1 cellular context compared by ENCODE assay signal in genomic region chr22:33920927-33921575, GRCh38.
A peak's percentile ranks its signal among the peaks of the same experiment; 100 is the strongest.
TF ChIP-seq lines count a peak whose summit lies in the region.

No MANE protein-coding gene starts in this region.

TF ChIP-seq in K562, 482 proteins besides CTCF, POLR2A, EP300 and RAD21 (continued from another document and continues in another):
- TF ChIP-seq, protein P1, sequence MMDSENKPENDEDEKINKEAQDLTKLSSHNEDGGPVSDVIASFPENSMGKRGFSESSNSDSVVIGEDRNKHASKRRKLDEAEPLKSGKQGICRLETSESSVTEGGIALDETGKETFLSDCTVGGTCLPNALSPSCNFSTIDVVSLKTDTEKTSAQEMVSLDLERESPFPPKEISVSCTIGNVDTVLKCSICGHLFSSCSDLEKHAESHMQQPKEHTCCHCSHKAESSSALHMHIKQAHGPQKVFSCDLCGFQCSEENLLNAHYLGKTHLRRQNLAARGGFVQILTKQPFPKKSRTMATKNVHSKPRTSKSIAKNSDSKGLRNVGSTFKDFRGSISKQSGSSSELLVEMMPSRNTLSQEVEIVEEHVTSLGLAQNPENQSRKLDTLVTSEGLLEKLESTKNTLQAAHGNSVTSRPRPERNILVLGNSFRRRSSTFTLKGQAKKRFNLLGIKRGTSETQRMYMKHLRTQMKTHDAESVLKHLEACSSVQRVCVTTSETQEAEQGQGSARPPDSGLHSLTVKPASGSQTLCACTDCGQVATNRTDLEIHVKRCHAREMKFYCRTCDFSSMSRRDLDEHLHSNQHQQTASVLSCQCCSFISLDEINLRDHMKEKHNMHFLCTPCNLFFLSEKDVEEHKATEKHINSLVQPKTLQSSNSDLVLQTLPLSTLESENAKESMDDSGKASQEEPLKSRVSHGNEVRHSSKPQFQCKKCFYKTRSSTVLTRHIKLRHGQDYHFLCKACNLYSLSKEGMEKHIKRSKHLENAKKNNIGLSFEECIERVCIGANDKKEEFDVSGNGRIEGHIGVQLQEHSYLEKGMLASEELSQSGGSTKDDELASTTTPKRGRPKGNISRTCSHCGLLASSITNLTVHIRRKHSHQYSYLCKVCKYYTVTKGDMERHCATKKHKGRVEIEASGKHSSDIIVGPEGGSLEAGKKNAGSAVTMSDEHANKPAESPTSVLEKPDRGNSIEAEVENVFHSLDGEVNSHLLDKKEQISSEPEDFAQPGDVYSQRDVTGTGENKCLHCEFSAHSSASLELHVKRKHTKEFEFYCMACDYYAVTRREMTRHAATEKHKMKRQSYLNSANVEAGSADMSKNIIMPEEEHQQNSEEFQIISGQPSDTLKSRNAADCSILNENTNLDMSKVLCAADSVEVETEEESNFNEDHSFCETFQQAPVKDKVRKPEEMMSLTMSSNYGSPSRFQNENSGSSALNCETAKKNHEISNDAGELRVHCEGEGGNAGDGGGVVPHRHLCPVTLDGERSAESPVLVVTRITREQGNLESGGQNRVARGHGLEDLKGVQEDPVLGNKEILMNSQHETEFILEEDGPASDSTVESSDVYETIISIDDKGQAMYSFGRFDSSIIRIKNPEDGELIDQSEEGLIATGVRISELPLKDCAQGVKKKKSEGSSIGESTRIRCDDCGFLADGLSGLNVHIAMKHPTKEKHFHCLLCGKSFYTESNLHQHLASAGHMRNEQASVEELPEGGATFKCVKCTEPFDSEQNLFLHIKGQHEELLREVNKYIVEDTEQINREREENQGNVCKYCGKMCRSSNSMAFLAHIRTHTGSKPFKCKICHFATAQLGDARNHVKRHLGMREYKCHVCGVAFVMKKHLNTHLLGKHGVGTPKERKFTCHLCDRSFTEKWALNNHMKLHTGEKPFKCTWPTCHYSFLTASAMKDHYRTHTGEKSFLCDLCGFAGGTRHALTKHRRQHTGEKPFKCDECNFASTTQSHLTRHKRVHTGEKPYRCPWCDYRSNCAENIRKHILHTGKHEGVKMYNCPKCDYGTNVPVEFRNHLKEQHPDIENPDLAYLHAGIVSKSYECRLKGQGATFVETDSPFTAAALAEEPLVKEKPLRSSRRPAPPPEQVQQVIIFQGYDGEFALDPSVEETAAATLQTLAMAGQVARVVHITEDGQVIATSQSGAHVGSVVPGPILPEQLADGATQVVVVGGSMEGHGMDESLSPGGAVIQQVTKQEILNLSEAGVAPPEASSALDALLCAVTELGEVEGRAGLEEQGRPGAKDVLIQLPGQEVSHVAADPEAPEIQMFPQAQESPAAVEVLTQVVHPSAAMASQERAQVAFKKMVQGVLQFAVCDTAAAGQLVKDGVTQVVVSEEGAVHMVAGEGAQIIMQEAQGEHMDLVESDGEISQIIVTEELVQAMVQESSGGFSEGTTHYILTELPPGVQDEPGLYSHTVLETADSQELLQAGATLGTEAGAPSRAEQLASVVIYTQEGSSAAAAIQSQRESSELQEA (IDR thresholded peaks at IDR 0.05; ENCODE audit: low read depth), result no peak
- no peak for TF ChIP-seq MAX (CRISPR knock-in tag; IDR thresholded peaks at IDR 0.05)
- no peak for TF ChIP-seq ZNF436 (CRISPR knock-in tag; IDR thresholded peaks at IDR 0.05)
- no peak for TF ChIP-seq ZNF79 (CRISPR knock-in tag; IDR thresholded peaks at IDR 0.05; ENCODE audit: low read depth)
- no peak for TF ChIP-seq SRSF1 (IDR thresholded peaks at IDR 0.05; ENCODE audit: low read depth, low read length)
- TF ChIP-seq ZNF707 (CRISPR knock-in tag; conservative IDR thresholded peaks at IDR 0.05), result no peak
- no peak for TF ChIP-seq ILF3 (IDR thresholded peaks at IDR 0.05; ENCODE audit: borderline replicate concordance)
- no peak for TF ChIP-seq ZNF316 (IDR thresholded peaks at IDR 0.05)
- no peak for TF ChIP-seq SLC30A9 (CRISPR knock-in tag; IDR thresholded peaks at IDR 0.05)
- TF ChIP-seq ZC3H8 (IDR thresholded peaks at IDR 0.05), result no peak
- TF ChIP-seq, protein P2, sequence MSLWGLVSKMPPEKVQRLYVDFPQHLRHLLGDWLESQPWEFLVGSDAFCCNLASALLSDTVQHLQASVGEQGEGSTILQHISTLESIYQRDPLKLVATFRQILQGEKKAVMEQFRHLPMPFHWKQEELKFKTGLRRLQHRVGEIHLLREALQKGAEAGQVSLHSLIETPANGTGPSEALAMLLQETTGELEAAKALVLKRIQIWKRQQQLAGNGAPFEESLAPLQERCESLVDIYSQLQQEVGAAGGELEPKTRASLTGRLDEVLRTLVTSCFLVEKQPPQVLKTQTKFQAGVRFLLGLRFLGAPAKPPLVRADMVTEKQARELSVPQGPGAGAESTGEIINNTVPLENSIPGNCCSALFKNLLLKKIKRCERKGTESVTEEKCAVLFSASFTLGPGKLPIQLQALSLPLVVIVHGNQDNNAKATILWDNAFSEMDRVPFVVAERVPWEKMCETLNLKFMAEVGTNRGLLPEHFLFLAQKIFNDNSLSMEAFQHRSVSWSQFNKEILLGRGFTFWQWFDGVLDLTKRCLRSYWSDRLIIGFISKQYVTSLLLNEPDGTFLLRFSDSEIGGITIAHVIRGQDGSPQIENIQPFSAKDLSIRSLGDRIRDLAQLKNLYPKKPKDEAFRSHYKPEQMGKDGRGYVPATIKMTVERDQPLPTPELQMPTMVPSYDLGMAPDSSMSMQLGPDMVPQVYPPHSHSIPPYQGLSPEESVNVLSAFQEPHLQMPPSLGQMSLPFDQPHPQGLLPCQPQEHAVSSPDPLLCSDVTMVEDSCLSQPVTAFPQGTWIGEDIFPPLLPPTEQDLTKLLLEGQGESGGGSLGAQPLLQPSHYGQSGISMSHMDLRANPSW (CRISPR knock-in tag; IDR thresholded peaks at IDR 0.05), result no peak
- no peak for TF ChIP-seq HNRNPK (IDR thresholded peaks at IDR 0.05; ENCODE audit: low read depth, low read length, poor library complexity, severe bottlenecking)
- no peak for TF ChIP-seq ZNF764 (CRISPR knock-in tag; IDR thresholded peaks at IDR 0.05; ENCODE audit: low read depth)
- TF ChIP-seq ZNF23 (CRISPR knock-in tag; IDR thresholded peaks at IDR 0.05), result no peak
- peak; percentile 57 for TF ChIP-seq CXXC5 (CRISPR knock-in tag; IDR thresholded peaks at IDR 0.05)
- no peak for TF ChIP-seq GTF2A2 (tag; IDR thresholded peaks at IDR 0.05)
- TF ChIP-seq IRF2 (CRISPR knock-in tag; IDR thresholded peaks at IDR 0.05), result no peak
- TF ChIP-seq KDM5B (IDR thresholded peaks at IDR 0.05; ENCODE audit: insufficient replicate concordance, low read depth, low read length), result no peak
- TF ChIP-seq ZNF175 (CRISPR knock-in tag; IDR thresholded peaks at IDR 0.05; ENCODE audit: low read depth), result no peak
- TF ChIP-seq MYC (IDR thresholded peaks at IDR 0.05; ENCODE audit: low read depth, low read length), result no peak
- TF ChIP-seq MYC (CRISPR knock-in tag; IDR thresholded peaks at IDR 0.05; ENCODE audit: borderline replicate concordance, low read depth), result no peak
- no peak for TF ChIP-seq CBFB (CRISPR knock-in tag; IDR thresholded peaks at IDR 0.05)
- TF ChIP-seq RBM34 (IDR thresholded peaks at IDR 0.05; ENCODE audit: borderline replicate concordance, insufficient read depth, low read length), result no peak
- TF ChIP-seq ZNF3 (CRISPR knock-in tag; IDR thresholded peaks at IDR 0.05), result no peak
- TF ChIP-seq, protein P3, sequence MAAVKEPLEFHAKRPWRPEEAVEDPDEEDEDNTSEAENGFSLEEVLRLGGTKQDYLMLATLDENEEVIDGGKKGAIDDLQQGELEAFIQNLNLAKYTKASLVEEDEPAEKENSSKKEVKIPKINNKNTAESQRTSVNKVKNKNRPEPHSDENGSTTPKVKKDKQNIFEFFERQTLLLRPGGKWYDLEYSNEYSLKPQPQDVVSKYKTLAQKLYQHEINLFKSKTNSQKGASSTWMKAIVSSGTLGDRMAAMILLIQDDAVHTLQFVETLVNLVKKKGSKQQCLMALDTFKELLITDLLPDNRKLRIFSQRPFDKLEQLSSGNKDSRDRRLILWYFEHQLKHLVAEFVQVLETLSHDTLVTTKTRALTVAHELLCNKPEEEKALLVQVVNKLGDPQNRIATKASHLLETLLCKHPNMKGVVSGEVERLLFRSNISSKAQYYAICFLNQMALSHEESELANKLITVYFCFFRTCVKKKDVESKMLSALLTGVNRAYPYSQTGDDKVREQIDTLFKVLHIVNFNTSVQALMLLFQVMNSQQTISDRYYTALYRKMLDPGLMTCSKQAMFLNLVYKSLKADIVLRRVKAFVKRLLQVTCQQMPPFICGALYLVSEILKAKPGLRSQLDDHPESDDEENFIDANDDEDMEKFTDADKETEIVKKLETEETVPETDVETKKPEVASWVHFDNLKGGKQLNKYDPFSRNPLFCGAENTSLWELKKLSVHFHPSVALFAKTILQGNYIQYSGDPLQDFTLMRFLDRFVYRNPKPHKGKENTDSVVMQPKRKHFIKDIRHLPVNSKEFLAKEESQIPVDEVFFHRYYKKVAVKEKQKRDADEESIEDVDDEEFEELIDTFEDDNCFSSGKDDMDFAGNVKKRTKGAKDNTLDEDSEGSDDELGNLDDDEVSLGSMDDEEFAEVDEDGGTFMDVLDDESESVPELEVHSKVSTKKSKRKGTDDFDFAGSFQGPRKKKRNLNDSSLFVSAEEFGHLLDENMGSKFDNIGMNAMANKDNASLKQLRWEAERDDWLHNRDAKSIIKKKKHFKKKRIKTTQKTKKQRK (IDR thresholded peaks at IDR 0.05; ENCODE audit: borderline replicate concordance, low read depth, low read length), result no peak
- peak; percentile 69 for TF ChIP-seq EGR1 (conservative IDR thresholded peaks at IDR 0.05)
- no peak for TF ChIP-seq SIRT6 (IDR thresholded peaks at IDR 0.05; ENCODE audit: low read depth, low read length)
- peak; percentile 66 for TF ChIP-seq NEUROD1 (IDR thresholded peaks at IDR 0.05; ENCODE audit: borderline replicate concordance, low read depth, low read length, partially characterized antibody)
- no peak for TF ChIP-seq ZNF586 (CRISPR knock-in tag; conservative IDR thresholded peaks at IDR 0.05)
- TF ChIP-seq ZNF24 (IDR thresholded peaks at IDR 0.05), result no peak
- no peak for TF ChIP-seq ZBTB1 (CRISPR knock-in tag; IDR thresholded peaks at IDR 0.05; ENCODE audit: borderline replicate concordance, low read depth)
- 0 out of 2 replicates have a peak, but pooled peaks have one; percentile 28 for TF ChIP-seq USF2 (CRISPR knock-in tag; IDR thresholded peaks at IDR 0.05)
- peak; percentile 64; the same call in 1 of the 2 replicates for TF ChIP-seq VEZF1 (CRISPR knock-in tag; IDR thresholded peaks at IDR 0.05)
- TF ChIP-seq, protein P4, sequence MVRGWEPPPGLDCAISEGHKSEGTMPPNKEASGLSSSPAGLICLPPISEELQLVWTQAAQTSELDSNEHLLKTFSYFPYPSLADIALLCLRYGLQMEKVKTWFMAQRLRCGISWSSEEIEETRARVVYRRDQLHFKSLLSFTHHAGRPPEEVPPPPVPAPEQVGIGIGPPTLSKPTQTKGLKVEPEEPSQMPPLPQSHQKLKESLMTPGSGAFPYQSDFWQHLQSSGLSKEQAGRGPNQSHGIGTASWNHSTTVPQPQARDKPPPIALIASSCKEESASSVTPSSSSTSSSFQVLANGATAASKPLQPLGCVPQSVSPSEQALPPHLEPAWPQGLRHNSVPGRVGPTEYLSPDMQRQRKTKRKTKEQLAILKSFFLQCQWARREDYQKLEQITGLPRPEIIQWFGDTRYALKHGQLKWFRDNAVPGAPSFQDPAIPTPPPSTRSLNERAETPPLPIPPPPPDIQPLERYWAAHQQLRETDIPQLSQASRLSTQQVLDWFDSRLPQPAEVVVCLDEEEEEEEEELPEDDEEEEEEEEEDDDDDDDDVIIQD (CRISPR knock-in tag; IDR thresholded peaks at IDR 0.05), result no peak
- TF ChIP-seq, protein P5, sequence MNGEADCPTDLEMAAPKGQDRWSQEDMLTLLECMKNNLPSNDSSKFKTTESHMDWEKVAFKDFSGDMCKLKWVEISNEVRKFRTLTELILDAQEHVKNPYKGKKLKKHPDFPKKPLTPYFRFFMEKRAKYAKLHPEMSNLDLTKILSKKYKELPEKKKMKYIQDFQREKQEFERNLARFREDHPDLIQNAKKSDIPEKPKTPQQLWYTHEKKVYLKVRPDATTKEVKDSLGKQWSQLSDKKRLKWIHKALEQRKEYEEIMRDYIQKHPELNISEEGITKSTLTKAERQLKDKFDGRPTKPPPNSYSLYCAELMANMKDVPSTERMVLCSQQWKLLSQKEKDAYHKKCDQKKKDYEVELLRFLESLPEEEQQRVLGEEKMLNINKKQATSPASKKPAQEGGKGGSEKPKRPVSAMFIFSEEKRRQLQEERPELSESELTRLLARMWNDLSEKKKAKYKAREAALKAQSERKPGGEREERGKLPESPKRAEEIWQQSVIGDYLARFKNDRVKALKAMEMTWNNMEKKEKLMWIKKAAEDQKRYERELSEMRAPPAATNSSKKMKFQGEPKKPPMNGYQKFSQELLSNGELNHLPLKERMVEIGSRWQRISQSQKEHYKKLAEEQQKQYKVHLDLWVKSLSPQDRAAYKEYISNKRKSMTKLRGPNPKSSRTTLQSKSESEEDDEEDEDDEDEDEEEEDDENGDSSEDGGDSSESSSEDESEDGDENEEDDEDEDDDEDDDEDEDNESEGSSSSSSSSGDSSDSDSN (IDR thresholded peaks at IDR 0.05; ENCODE audit: borderline replicate concordance in 1 of 2, low read depth in 2 of 2, low read length in 2 of 2), result no peak
- no peak for TF ChIP-seq XRCC4 (IDR thresholded peaks at IDR 0.05; ENCODE audit: extremely low read depth, insufficient read depth, insufficient read length)
- TF ChIP-seq NFE2 (IDR thresholded peaks at IDR 0.05; ENCODE audit: low read depth), result no peak
